2 cellular contexts compared by ENCODE assay signal in the genomic region with DNA sequence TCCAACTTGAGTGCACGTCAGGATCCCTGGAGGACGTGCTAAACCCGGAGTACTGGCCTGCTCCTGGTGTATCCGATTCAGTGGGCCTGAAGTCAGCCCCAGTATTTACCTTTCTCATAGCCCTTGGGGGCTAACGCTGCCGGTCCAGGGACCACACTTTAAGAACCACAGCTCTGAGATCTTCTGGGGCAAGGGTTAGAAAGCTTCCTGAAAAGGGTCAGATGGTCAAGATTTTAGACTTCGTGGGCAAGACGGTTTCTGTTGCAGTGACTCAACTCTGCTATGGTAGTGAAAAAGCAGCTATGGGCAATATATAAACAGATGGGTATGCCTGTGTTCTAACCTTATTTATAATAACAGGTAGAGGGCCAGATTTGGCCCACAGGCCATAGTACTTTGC.
TF ChIP-seq lines count a peak whose summit lies in the region.

No MANE protein-coding gene starts in this region.

TF ChIP-seq in GM23338, 12 proteins besides CTCF, POLR2A, EP300 and RAD21:
- TF ChIP-seq ZNF114 (CRISPR knock-in tag; IDR thresholded peaks at IDR 0.05) (no peak), STAT1 (IDR thresholded peaks at IDR 0.05; ENCODE audit: unreplicated experiment) (no peak)
TF ChIP-seq in GM23338: peak in this region for 0.

TF ChIP-seq in GM12878, 131 proteins besides CTCF, POLR2A, EP300 and RAD21:
- TF ChIP-seq POU2F2 (IDR thresholded peaks at IDR 0.05; ENCODE audit: borderline replicate concordance, low read depth, low read length): no peak
- TF ChIP-seq ESRRA (IDR thresholded peaks at IDR 0.05; ENCODE audit: low read length): no peak
- no peak for TF ChIP-seq MTA2 (IDR thresholded peaks at IDR 0.05; ENCODE audit: low read depth)
- TF ChIP-seq, protein P1, sequence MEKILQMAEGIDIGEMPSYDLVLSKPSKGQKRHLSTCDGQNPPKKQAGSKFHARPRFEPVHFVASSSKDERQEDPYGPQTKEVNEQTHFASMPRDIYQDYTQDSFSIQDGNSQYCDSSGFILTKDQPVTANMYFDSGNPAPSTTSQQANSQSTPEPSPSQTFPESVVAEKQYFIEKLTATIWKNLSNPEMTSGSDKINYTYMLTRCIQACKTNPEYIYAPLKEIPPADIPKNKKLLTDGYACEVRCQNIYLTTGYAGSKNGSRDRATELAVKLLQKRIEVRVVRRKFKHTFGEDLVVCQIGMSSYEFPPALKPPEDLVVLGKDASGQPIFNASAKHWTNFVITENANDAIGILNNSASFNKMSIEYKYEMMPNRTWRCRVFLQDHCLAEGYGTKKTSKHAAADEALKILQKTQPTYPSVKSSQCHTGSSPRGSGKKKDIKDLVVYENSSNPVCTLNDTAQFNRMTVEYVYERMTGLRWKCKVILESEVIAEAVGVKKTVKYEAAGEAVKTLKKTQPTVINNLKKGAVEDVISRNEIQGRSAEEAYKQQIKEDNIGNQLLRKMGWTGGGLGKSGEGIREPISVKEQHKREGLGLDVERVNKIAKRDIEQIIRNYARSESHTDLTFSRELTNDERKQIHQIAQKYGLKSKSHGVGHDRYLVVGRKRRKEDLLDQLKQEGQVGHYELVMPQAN (conservative IDR thresholded peaks at IDR 0.05): no peak
- TF ChIP-seq BCL11A (IDR thresholded peaks at IDR 0.05; ENCODE audit: low read depth, low read length): no peak
- TF ChIP-seq BRCA1 (IDR thresholded peaks at IDR 0.05; ENCODE audit: low read depth, low read length): no peak
